1 cellular context compared by ENCODE assay signal in the genomic region with DNA sequence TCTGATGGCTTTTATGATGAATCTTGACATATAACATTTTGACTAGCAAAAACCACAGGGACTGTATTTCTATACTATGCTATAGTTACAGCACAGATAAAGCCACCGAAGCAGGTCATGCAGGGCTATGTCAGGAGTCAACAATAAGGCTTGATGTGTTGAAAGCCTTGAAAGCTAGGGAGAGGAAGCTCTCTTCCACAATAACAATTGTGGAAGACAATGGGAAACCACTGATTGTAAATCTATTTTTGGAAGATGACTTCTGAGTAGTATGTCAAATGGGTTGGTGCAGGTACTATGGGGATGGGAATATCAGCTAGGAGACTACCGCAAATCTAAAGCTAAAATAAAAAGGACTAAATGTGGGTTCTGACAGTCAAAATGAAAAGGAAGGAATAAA.
TF ChIP-seq lines count a peak whose summit lies in the region.

No MANE protein-coding gene starts in this region.

TF ChIP-seq in GM23338, 12 proteins besides CTCF, POLR2A, EP300 and RAD21 (continued from another document):
- TF ChIP-seq, protein P1, sequence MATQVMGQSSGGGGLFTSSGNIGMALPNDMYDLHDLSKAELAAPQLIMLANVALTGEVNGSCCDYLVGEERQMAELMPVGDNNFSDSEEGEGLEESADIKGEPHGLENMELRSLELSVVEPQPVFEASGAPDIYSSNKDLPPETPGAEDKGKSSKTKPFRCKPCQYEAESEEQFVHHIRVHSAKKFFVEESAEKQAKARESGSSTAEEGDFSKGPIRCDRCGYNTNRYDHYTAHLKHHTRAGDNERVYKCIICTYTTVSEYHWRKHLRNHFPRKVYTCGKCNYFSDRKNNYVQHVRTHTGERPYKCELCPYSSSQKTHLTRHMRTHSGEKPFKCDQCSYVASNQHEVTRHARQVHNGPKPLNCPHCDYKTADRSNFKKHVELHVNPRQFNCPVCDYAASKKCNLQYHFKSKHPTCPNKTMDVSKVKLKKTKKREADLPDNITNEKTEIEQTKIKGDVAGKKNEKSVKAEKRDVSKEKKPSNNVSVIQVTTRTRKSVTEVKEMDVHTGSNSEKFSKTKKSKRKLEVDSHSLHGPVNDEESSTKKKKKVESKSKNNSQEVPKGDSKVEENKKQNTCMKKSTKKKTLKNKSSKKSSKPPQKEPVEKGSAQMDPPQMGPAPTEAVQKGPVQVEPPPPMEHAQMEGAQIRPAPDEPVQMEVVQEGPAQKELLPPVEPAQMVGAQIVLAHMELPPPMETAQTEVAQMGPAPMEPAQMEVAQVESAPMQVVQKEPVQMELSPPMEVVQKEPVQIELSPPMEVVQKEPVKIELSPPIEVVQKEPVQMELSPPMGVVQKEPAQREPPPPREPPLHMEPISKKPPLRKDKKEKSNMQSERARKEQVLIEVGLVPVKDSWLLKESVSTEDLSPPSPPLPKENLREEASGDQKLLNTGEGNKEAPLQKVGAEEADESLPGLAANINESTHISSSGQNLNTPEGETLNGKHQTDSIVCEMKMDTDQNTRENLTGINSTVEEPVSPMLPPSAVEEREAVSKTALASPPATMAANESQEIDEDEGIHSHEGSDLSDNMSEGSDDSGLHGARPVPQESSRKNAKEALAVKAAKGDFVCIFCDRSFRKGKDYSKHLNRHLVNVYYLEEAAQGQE (IDR thresholded peaks at IDR 0.05; ENCODE audit: unreplicated experiment), result no peak
- TF ChIP-seq CREB1 (CRISPR knock-in tag; IDR thresholded peaks at IDR 0.05; ENCODE audit: low read depth), result no peak
- TF ChIP-seq EZH2phosphoT487 (IDR thresholded peaks at IDR 0.05; ENCODE audit: unreplicated experiment), result no peak
